25 cellular contexts compared by ENCODE assay signal in the genomic region with DNA sequence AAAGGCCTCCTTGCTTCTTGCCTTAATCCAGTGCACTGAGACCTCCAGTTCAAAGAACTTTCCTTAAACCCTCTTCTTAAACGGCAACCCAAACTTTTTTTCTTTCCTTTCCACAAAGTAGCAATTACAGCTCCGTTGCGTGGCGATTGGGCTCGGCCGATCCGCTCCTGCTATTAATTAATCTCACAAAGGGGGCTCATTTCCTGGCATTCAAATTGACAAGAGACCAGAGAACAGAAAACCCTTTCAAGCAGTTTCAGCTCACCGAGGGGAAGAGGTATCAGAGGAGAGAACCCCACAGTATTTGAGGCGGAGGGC.
A peak's percentile ranks its signal among the peaks of the same experiment; 100 is the strongest.
DNase-seq lines count a peak whose midpoint lies in the region; TF ChIP-seq lines count a peak whose summit lies in the region.
"Had no signal": no experiment of that assay in that cellular context is flagged by ENCODE, and none has a peak within 500 bp of the region (broad histone marks: within the 10 kb centered on the region; RNA-seq: fewer than 3 reads in every experiment).

No MANE protein-coding gene starts in this region.

- H3K4me3 Mint-ChIP-seq in CD8-positive, alpha-beta memory T cell = no peak overlapping the region
- H3K4me3 Mint-ChIP-seq: activated CD8-positive, alpha-beta memory T cell treated with anti-CD3 and anti-CD28 coated beads, Interleukin-2, amount 10 ng/mL, durations not matched to agents 7 days and 5 days; activated naive CD8-positive, alpha-beta T cell treated with anti-CD3 and anti-CD28 coated beads, Interleukin-2, amount 50 U/mL, for 24 hours; HFFc6 had no signal

- H3K27ac ChIP-seq in HUES6 (ENCODE audit: low read depth, low read length) (0 out of 2 replicates have a peak overlapping the region, but pooled peaks have one; percentile 3), iPS-20b (ENCODE audit: low read length) (no peak overlapping the region)
- H3K27ac ChIP-seq in CD8-positive, alpha-beta memory T cell (ENCODE audit: low read depth, low read length) = no peak overlapping the region
- H3K27ac ChIP-seq: BLaER1, heart left ventricle, HL-60, skin epidermis, tibial nerve had no signal

- H3K27ac Mint-ChIP-seq in CD8-positive, alpha-beta memory T cell = no peak overlapping the region
- H3K27ac Mint-ChIP-seq: activated CD8-positive, alpha-beta memory T cell treated with anti-CD3 and anti-CD28 coated beads, Interleukin-2, amount 10 ng/mL, durations not matched to agents 7 days and 5 days; activated naive CD8-positive, alpha-beta T cell treated with anti-CD3 and anti-CD28 coated beads, Interleukin-2, amount 50 U/mL, for 24 hours; HFFc6 had no signal

- H3K9ac ChIP-seq in HUES6 (ENCODE audit: low read length) = no peak overlapping the region
- peak overlapping the region; percentile 29; the same call in 1 of the 2 replicates for H3K9ac ChIP-seq in iPS-20b (ENCODE audit: low read depth, low read length)
- H3K9ac ChIP-seq: BLaER1 had no signal

- no peaks in the 10 kb centered on the region for H3K36me3 ChIP-seq in HUES6 (ENCODE audit: control insufficient read depth, insufficient read depth, low read length)
- no peaks in the 10 kb centered on the region for H3K36me3 ChIP-seq in iPS-20b (ENCODE audit: insufficient read depth, low read depth, low read length)
- H3K36me3 ChIP-seq in CD8-positive, alpha-beta memory T cell (ENCODE audit: insufficient read depth, low read length) = no peaks in the 10 kb centered on the region
- H3K36me3 ChIP-seq: BLaER1, heart left ventricle, tibial nerve had no signal

- DNase-seq in astrocyte of the spinal cord (ENCODE audit: low read depth, low spot score) (no peak), retinal pigment epithelial cell (ENCODE audit: low read depth) (no peak), NCI-H526 (lab: John Stamatoyannopoulos, UW) (no peak), NCI-H510A (lab: John Stamatoyannopoulos, UW) (no peak)
- DNase-seq in CD8-positive, alpha-beta memory T cell = no peak
- DNase-seq: activated CD8-positive, alpha-beta memory T cell treated with anti-CD3 and anti-CD28 coated beads, Interleukin-2, amount 10 ng/mL, durations not matched to agents 7 days and 5 days; activated naive CD8-positive, alpha-beta T cell treated with anti-CD3 and anti-CD28 coated beads, Interleukin-2, amount 50 U/mL, for 24 hours; activated T-cell treated with anti-CD3 and anti-CD28 coated beads, Interleukin-2, amount 50 U/mL, for 48 hours; Caco-2; DMS79 treated with DMSO at 0.1 percent for 48 hours; effector CD8-positive, alpha-beta T cell; heart left ventricle; HFFc6; mammary epithelial cell; NCI-H1048; NCI-H187; NCI-H524 treated with DMSO at 0.1 percent for 48 hours; occipital lobe had no signal

- peaks cover 35% of the 10 kb centered on the region for H3K4me1 ChIP-seq in HUES6 (ENCODE audit: control insufficient read depth, insufficient read depth, low read length)
- peaks cover 25% of the 10 kb centered on the region for H3K4me1 ChIP-seq in iPS-20b (ENCODE audit: insufficient read depth, low read length)
- no peaks in the 10 kb centered on the region for H3K4me1 ChIP-seq in CD8-positive, alpha-beta memory T cell (ENCODE audit: insufficient read depth, low read length)
- H3K4me1 ChIP-seq: BLaER1, Caco-2, heart left ventricle had no signal

- H3K27me3 ChIP-seq in HUES6 (ENCODE audit: control insufficient read depth, insufficient read depth, low read length) = no peaks in the 10 kb centered on the region
- H3K27me3 ChIP-seq in iPS-20b (ENCODE audit: insufficient read depth, low read length) = no peaks in the 10 kb centered on the region
- H3K27me3 ChIP-seq in CD8-positive, alpha-beta memory T cell (ENCODE audit: insufficient read depth, low read length, poor library complexity, severe bottlenecking) = no peaks in the 10 kb centered on the region
- H3K27me3 ChIP-seq: BLaER1, tibial nerve had no signal

- no peak for TF ChIP-seq CTCF in astrocyte of the spinal cord (IDR thresholded peaks at IDR 0.05; ENCODE audit: low read depth, low read length)
- no peak for TF ChIP-seq CTCF in retinal pigment epithelial cell (conservative IDR thresholded peaks at IDR 0.05; ENCODE audit: low read depth, low read length)

- H3K9me3 Mint-ChIP-seq in CD8-positive, alpha-beta memory T cell = peaks cover 10 to 50% (median 13%) of the 10 kb centered on the region in 5 donors
- H3K9me3 Mint-ChIP-seq: activated naive CD8-positive, alpha-beta T cell treated with anti-CD3 and anti-CD28 coated beads, Interleukin-2, amount 50 U/mL, for 24 hours had no signal

- H3K9me3 ChIP-seq in HUES6 (ENCODE audit: control insufficient read depth, insufficient read depth, low read depth, low read length) (no peaks in the 10 kb centered on the region), iPS-20b (ENCODE audit: insufficient read depth, low read depth, low read length) (no peaks in the 10 kb centered on the region)
- no peaks in the 10 kb centered on the region for H3K9me3 ChIP-seq in CD8-positive, alpha-beta memory T cell (ENCODE audit: low read length)
- H3K9me3 ChIP-seq: BLaER1, Caco-2, heart left ventricle, tibial nerve had no signal

- H3K4me3 ChIP-seq in HUES6 (ENCODE audit: low read depth, low read length) = 0 out of 2 replicates have a peak overlapping the region, but pooled peaks have one; percentile 4
- H3K4me3 ChIP-seq in astrocyte of the spinal cord (ENCODE audit: low read depth, low read length) = peak overlapping the region; percentile 7
- peak overlapping the region; percentile 36; the same call in 1 of the 2 replicates for H3K4me3 ChIP-seq in iPS-20b (ENCODE audit: low read length)
- H3K4me3 ChIP-seq in retinal pigment epithelial cell (ENCODE audit: low read length) = peak overlapping the region; percentile 6
- no peak overlapping the region for H3K4me3 ChIP-seq in CD8-positive, alpha-beta memory T cell (ENCODE audit: low read length)
- H3K4me3 ChIP-seq: BLaER1, GM12878, heart left ventricle, skin epidermis, tibial nerve had no signal

- no peaks in the 10 kb centered on the region for H3K4me1 Mint-ChIP-seq in CD8-positive, alpha-beta memory T cell
- H3K4me1 Mint-ChIP-seq: activated CD8-positive, alpha-beta memory T cell treated with anti-CD3 and anti-CD28 coated beads, Interleukin-2, amount 10 ng/mL, durations not matched to agents 7 days and 5 days; activated naive CD8-positive, alpha-beta T cell treated with anti-CD3 and anti-CD28 coated beads, Interleukin-2, amount 50 U/mL, for 24 hours had no signal

- H3K27me3 Mint-ChIP-seq in CD8-positive, alpha-beta memory T cell = no peaks in the 10 kb centered on the region

- in situ Hi-C loops in astrocyte of the spinal cord (cut with HindIII; ENCODE audit: low sequenced_read_pairs) = no loop called here

- no peaks in the 10 kb centered on the region for H3K36me3 Mint-ChIP-seq in CD8-positive, alpha-beta memory T cell
- H3K36me3 Mint-ChIP-seq: activated CD8-positive, alpha-beta memory T cell treated with anti-CD3 and anti-CD28 coated beads, Interleukin-2, amount 10 ng/mL, durations not matched to agents 7 days and 5 days had no signal

- POLR2A ChIA-PET in CD8-positive, alpha-beta memory T cell (lab: Charles Lee) = no interaction called here

- CTCF ChIA-PET in CD8-positive, alpha-beta memory T cell (lab: Charles Lee) = no interaction called here
